ENCODE assay signal across 12 cellular contexts in the genomic region with DNA sequence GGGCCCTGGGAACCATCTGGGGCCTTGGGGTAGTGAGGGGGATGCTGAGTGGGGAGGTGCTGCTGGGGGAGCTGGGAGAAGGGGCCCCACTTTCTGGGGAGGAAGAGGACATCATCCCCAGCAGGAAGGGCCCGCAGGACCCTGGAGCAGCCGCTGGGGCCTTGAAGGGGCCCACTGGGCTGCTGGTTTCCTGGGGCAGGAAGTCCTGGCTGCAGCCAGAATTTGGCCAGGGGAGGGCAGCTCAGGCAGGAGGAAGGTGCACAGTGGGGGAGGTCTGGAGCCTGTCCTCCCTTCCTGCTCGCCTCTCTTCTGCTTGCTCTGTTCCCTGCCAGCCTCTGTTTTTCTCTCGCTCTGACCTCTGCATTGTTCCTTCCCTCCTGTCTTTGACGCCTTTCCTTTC. TPM values are rescaled to one million over a fixed set of nuclear protein-coding genes. Genes with fewer than 3 reads are reported as not detected.
DNase-seq lines count a peak whose midpoint lies in the region; ATAC-seq and TF ChIP-seq lines count a peak whose summit lies in the region.
"Had no signal": no experiment of that assay in that cellular context is flagged by ENCODE, and none has a peak within 500 bp of the region (broad histone marks: within the 10 kb centered on the region; RNA-seq: fewer than 3 reads in every experiment).

No MANE protein-coding gene starts in this region.

- H3K4me1 ChIP-seq in ascending aorta: peaks cover 6 to 21% of the 10 kb centered on the region in 2 donors

- ATAC-seq in Right ventricle myocardium superior (ENCODE audit: poor library complexity): no peak
- ATAC-seq in HG03108 (IDR thresholded peaks at IDR 0.05; ENCODE audit: unreplicated experiment): no peak
- ATAC-seq in HG03378 (IDR thresholded peaks at IDR 0.05; ENCODE audit: unreplicated experiment): no peak
- no peak for ATAC-seq in GM18502 (IDR thresholded peaks at IDR 0.05; ENCODE audit: poor library complexity, unreplicated experiment)
- ATAC-seq: gastroesophageal sphincter had no signal

- H3K27me3 ChIP-seq in ascending aorta: no peaks in the 10 kb centered on the region
- H3K27me3 ChIP-seq: gastroesophageal sphincter had no signal

- no peak for TF ChIP-seq CTCF in ascending aorta (IDR thresholded peaks at IDR 0.05)

- intact Hi-C loops in cardiac septum (cut with DNase I) (no loop called here), Right ventricle myocardium superior (cut with DNase I) (no loop called here), ascending aorta (cut with DNase I) (no loop called here)

- no peaks in the 10 kb centered on the region for H3K9me3 ChIP-seq in ascending aorta
- H3K9me3 ChIP-seq: gastroesophageal sphincter had no signal

- no peak overlapping the region for H3K4me3 ChIP-seq in ascending aorta
- H3K4me3 ChIP-seq: gastroesophageal sphincter, skin epidermis had no signal

- H3K27ac ChIP-seq in ascending aorta: peak overlapping the region; percentile 77 to 78

- peak; percentile 70 for DNase-seq in cardiac septum (ENCODE audit: low spot score)
- no peak for DNase-seq in Right ventricle myocardium superior
- DNase-seq in ascending aorta (ENCODE audit: low spot score in 2 of 2): no peak
- DNase-seq in left kidney (ENCODE audit: low read depth, low spot score): peak; percentile 53
- no peak for DNase-seq in kidney tubule cell (ENCODE audit: low spot score)
- DNase-seq: NCI-H1092 treated with DMSO at 0.1 percent for 48 hours had no signal

- H3K36me3 ChIP-seq in ascending aorta: no peaks in the 10 kb centered on the region
- H3K36me3 ChIP-seq: gastroesophageal sphincter had no signal

RNA-seq across cellular contexts. Expression of gene ACOT11, which starts 23.8 kb away (rescaled TPM):
- total RNA-seq in cardiac septum: 44.1 TPM
- total RNA-seq in Right ventricle myocardium superior: 38.5 TPM
- 30.4 TPM for total RNA-seq in ascending aorta

RNA-seq across cellular contexts. Expression of gene FAM151A, which starts 51.5 kb away (rescaled TPM):
- total RNA-seq in cardiac septum (0.22 TPM), Right ventricle myocardium superior (2.1 TPM), ascending aorta (not detected)
- total RNA-seq: cerebellum, gastroesophageal sphincter had no signal

Comparison
In these comparisons a context has a peak if more than half of its experiments do, and no peak if none do; other contexts are left out.
1. DNase-seq: peak in cardiac septum (single experiment) and left kidney (single experiment); none in Right ventricle myocardium superior (single experiment), ascending aorta (0 of 2) and kidney tubule cell (single experiment).